Comparison of ENCODE assay signal across 19 cellular contexts in genomic region chr11:20114588-20114987, GRCh38. TPM values are rescaled to one million over a fixed set of nuclear protein-coding genes. Genes with fewer than 3 reads are reported as not detected.
"Had no signal": no experiment of that assay in that cellular context is flagged by ENCODE, and none has a peak within 500 bp of the region (broad histone marks: within the 10 kb centered on the region; RNA-seq: fewer than 3 reads in every experiment).

No MANE protein-coding gene starts in this region.

- ATAC-seq: natural killer cell, right lobe of liver had no signal

- H3K27ac Mint-ChIP-seq: activated CD4-positive, alpha-beta T cell treated with anti-CD3 and anti-CD28 coated beads, Interleukin-2, amount 10 ng/mL, durations not matched to agents 7 days and 5 days; activated naive CD8-positive, alpha-beta T cell treated with anti-CD3 and anti-CD28 coated beads for 36 hours; natural killer cell; progenitor cell of endocrine pancreas had no signal

- H3K36me3 Mint-ChIP-seq: activated naive CD8-positive, alpha-beta T cell treated with anti-CD3 and anti-CD28 coated beads for 36 hours; natural killer cell had no signal

- H3K27me3 Mint-ChIP-seq: activated CD4-positive, alpha-beta T cell treated with anti-CD3 and anti-CD28 coated beads, Interleukin-2, amount 10 ng/mL, durations not matched to agents 7 days and 5 days; progenitor cell of endocrine pancreas had no signal

- H3K27me3 ChIP-seq: brain microvascular endothelial cell, right lobe of liver, tibial nerve, vagina had no signal

- H3K4me3 ChIP-seq: right lobe of liver, tibial nerve, vagina had no signal

- H3K9me3 ChIP-seq: right lobe of liver, tibial nerve, vagina had no signal

- H3K4me1 Mint-ChIP-seq: activated naive CD8-positive, alpha-beta T cell treated with anti-CD3 and anti-CD28 coated beads for 36 hours; central memory CD8-positive, alpha-beta T cell; natural killer cell had no signal

- H3K27ac ChIP-seq: brain microvascular endothelial cell, right lobe of liver, tibial nerve, vagina had no signal

- H3K9me3 Mint-ChIP-seq: activated CD4-positive, alpha-beta T cell treated with anti-CD3 and anti-CD28 coated beads, Interleukin-2, amount 10 ng/mL, durations not matched to agents 7 days and 5 days; activated naive CD8-positive, alpha-beta T cell treated with anti-CD3 and anti-CD28 coated beads for 36 hours; central memory CD8-positive, alpha-beta T cell; natural killer cell had no signal

- H3K4me3 Mint-ChIP-seq: activated CD4-positive, alpha-beta T cell treated with anti-CD3 and anti-CD28 coated beads, Interleukin-2, amount 10 ng/mL, durations not matched to agents 7 days and 5 days; activated naive CD8-positive, alpha-beta T cell treated with anti-CD3 and anti-CD28 coated beads for 36 hours; central memory CD8-positive, alpha-beta T cell; natural killer cell had no signal

- DNase-seq: activated CD4-positive, alpha-beta T cell treated with anti-CD3 and anti-CD28 coated beads, Interleukin-2, amount 10 ng/mL, durations not matched to agents 7 days and 5 days; activated CD4-positive, CD25-positive, alpha-beta regulatory T cell; activated CD8-positive, alpha-beta memory T cell treated with anti-CD3 and anti-CD28 coated beads, Interleukin-2, amount 50 U/mL, for 48 hours; activated gamma-delta T cell treated with Interleukin-2 at 50 U/mL for 16 hours; activated naive CD8-positive, alpha-beta T cell treated with anti-CD3 and anti-CD28 coated beads for 36 hours; amygdala; brain microvascular endothelial cell; effector memory CD4-positive, alpha-beta T cell; foreskin melanocyte; mesendoderm; natural killer cell; right lobe of liver; T-helper 2 cell had no signal

- H3K4me1 ChIP-seq: right lobe of liver had no signal

RNA-seq across cellular contexts. Expression of gene DBX1, which starts 45.7 kb away (rescaled TPM):
- total RNA-seq: activated CD4-positive, alpha-beta T cell treated with anti-CD3 and anti-CD28 coated beads, Interleukin-2, amount 10 ng/mL, durations not matched to agents 7 days and 5 days; activated naive CD8-positive, alpha-beta T cell treated with anti-CD3 and anti-CD28 coated beads for 36 hours; kidney epithelial cell; liver; natural killer cell; progenitor cell of endocrine pancreas; right lobe of liver; tibial nerve; vagina had no signal
- polyA plus RNA-seq: liver had no signal
